8 cellular contexts compared by ENCODE assay signal in genomic region chr9:83920469-83920941, GRCh38. TPM values are rescaled to one million over a fixed set of nuclear protein-coding genes. Genes with fewer than 3 reads are reported as not detected.
DNase-seq lines count a peak whose midpoint lies in the region; ATAC-seq, FAIRE-seq and TF ChIP-seq lines count a peak whose summit lies in the region.

No MANE protein-coding gene starts in this region.

- H3K27ac Mint-ChIP-seq in T-helper 1 cell treated with Interleukin-12 subunit alpha and Interleukin-12 subunit beta and Interleukin-4 antibody, amounts not matched to agents 30 μg/mL and 1 μg/mL, for 36 hours: peak overlapping the region; percentile 90

- H3K4me1 Mint-ChIP-seq in T-helper 1 cell treated with Interleukin-12 subunit alpha and Interleukin-12 subunit beta and Interleukin-4 antibody, amounts not matched to agents 30 μg/mL and 1 μg/mL, for 36 hours (ENCODE audit: low read depth): peaks cover 17% of the 10 kb centered on the region

- H3K27me3 ChIP-seq in foreskin keratinocyte (no peaks in the 10 kb centered on the region), neuron (ENCODE audit: insufficient read depth, low read length) (no peaks in the 10 kb centered on the region)

- peaks cover 5% of the 10 kb centered on the region for H3K36me3 ChIP-seq in neuron (ENCODE audit: insufficient read depth, low read length)

- TF ChIP-seq CTCF in LNCAP (IDR thresholded peaks at IDR 0.05) (peak; percentile 57; the same call in 1 of the 2 replicates), WI38 (IDR thresholded peaks at IDR 0.05; ENCODE audit: low read depth, low read length) (no peak), foreskin keratinocyte (conservative IDR thresholded peaks at IDR 0.05) (peak; percentile 64)

- H3K36me3 Mint-ChIP-seq in T-helper 1 cell treated with Interleukin-12 subunit alpha and Interleukin-12 subunit beta and Interleukin-4 antibody, amounts not matched to agents 30 μg/mL and 1 μg/mL, for 36 hours (ENCODE audit: low read depth): peaks cover 2% of the 10 kb centered on the region

- H3K4me3 ChIP-seq in WI38 (ENCODE audit: low read depth, low read length) (peak overlapping the region; percentile 69), neuron (ENCODE audit: low read length) (peak overlapping the region; percentile 60)

- H3K9me3 Mint-ChIP-seq in T-helper 1 cell treated with Interleukin-12 subunit alpha and Interleukin-12 subunit beta and Interleukin-4 antibody, amounts not matched to agents 30 μg/mL and 1 μg/mL, for 36 hours: no peaks in the 10 kb centered on the region

- peak; percentile 64 for FAIRE-seq in H54 (lab: Jason Lieb, UNC)

- TF ChIP-seq POLR2A in H54 (IDR thresholded peaks at IDR 0.05; ENCODE audit: low read depth, low read length): no peak

- H3K9me3 ChIP-seq in neuron (ENCODE audit: low read length): no peaks in the 10 kb centered on the region

- H2AFZ ChIP-seq in neuron (ENCODE audit: low read depth, low read length): peak overlapping the region; percentile 20

- H3K27me3 Mint-ChIP-seq in T-helper 1 cell treated with Interleukin-12 subunit alpha and Interleukin-12 subunit beta and Interleukin-4 antibody, amounts not matched to agents 30 μg/mL and 1 μg/mL, for 36 hours (ENCODE audit: low read depth): no peaks in the 10 kb centered on the region

- H3K4me1 ChIP-seq in foreskin keratinocyte: no peaks in the 10 kb centered on the region
- H3K4me1 ChIP-seq in neuron (ENCODE audit: insufficient read depth, low read length): peaks cover 6% of the 10 kb centered on the region

- H3K4me3 Mint-ChIP-seq in T-helper 1 cell treated with Interleukin-12 subunit alpha and Interleukin-12 subunit beta and Interleukin-4 antibody, amounts not matched to agents 30 μg/mL and 1 μg/mL, for 36 hours: peak overlapping the region; percentile 80

- no peak for DNase-seq in T-helper 1 cell
- no peak for DNase-seq in H54 (ENCODE audit: insufficient read length, low spot score)
- peak in 1 of 2 donors; percentile 69 for DNase-seq in foreskin keratinocyte
- DNase-seq in UCSD-AML1 (lab: John Stamatoyannopoulos, UW; ENCODE audit: unreplicated experiment): no peak

- H3K27ac ChIP-seq in foreskin keratinocyte: peak overlapping the region; percentile 71

- ATAC-seq in foreskin keratinocyte: peak; percentile 51

RNA-seq across cellular contexts. Expression of gene KIF27, which starts 0.7 kb away (rescaled TPM):
- total RNA-seq in foreskin keratinocyte: 2.8 and 3.9 TPM in 2 replicates
- polyA plus RNA-seq in foreskin keratinocyte: 0.26 and 0.77 TPM in 2 replicates

RNA-seq across cellular contexts. Expression of gene HNRNPK, which starts 59.5 kb away (rescaled TPM):
- 519 and 525 TPM in 2 replicates for total RNA-seq in foreskin keratinocyte
- polyA plus RNA-seq in foreskin keratinocyte: 334 and 399 TPM in 2 replicates
